Comparison of ENCODE assay signal across 1 cellular context in genomic region chr12:125092872-125093680, GRCh38.
TF ChIP-seq lines count a peak whose summit lies in the region.

No MANE protein-coding gene starts in this region.

TF ChIP-seq in SK-N-SH, 30 proteins besides CTCF, POLR2A, EP300 and RAD21 (continued from another document):
- TF ChIP-seq IRF3 (IDR thresholded peaks at IDR 0.05; ENCODE audit: low read depth, low read length) = no peak
- TF ChIP-seq MEF2A (IDR thresholded peaks at IDR 0.05; ENCODE audit: borderline replicate concordance, low read depth) = no peak
- no peak for TF ChIP-seq GATA2 (CRISPR knock-in tag; IDR thresholded peaks at IDR 0.05)
- TF ChIP-seq RXRA (IDR thresholded peaks at IDR 0.05; ENCODE audit: borderline replicate concordance, low read depth) = no peak
- no peak for TF ChIP-seq CHD2 (IDR thresholded peaks at IDR 0.05; ENCODE audit: low read length, partially characterized antibody)
- TF ChIP-seq RFX5 (IDR thresholded peaks at IDR 0.05; ENCODE audit: low read length) = no peak
- no peak for TF ChIP-seq NFIC (IDR thresholded peaks at IDR 0.05; ENCODE audit: borderline replicate concordance)
- no peak for TF ChIP-seq TEAD4 (IDR thresholded peaks at IDR 0.05; ENCODE audit: borderline replicate concordance, insufficient read depth)
- TF ChIP-seq TAF1 (IDR thresholded peaks at IDR 0.05; ENCODE audit: borderline replicate concordance, low read depth, low read length) = no peak
- no peak for TF ChIP-seq NRF1 (IDR thresholded peaks at IDR 0.05; ENCODE audit: low read depth, low read length)
- TF ChIP-seq FOXM1 (IDR thresholded peaks at IDR 0.05; ENCODE audit: low read depth) = no peak
- TF ChIP-seq USF2 (IDR thresholded peaks at IDR 0.05; ENCODE audit: borderline replicate concordance, low read depth, low read length) = no peak
